ENCODE assay signal across 9 cellular contexts in genomic region chr1:241499910-241500309, GRCh38. TPM values are rescaled to one million over a fixed set of nuclear protein-coding genes. Genes with fewer than 3 reads are reported as not detected.
DNase-seq lines count a peak whose midpoint lies in the region; FAIRE-seq and TF ChIP-seq lines count a peak whose summit lies in the region.
"Had no signal": no experiment of that assay in that cellular context is flagged by ENCODE, and none has a peak within 500 bp of the region (broad histone marks: within the 10 kb centered on the region; RNA-seq: fewer than 3 reads in every experiment).

No MANE protein-coding gene starts in this region.

- dilution Hi-C loops in endothelial cell of umbilical vein (cut with MboI; ENCODE audit: extremely low pct_ligation_motif_present, low sequenced_read_pairs), result no loop called here

- TF ChIP-seq POLR2A in endothelial cell of umbilical vein (IDR thresholded peaks at IDR 0.05; ENCODE audit: low read depth, low read length) (no peak), H54 (IDR thresholded peaks at IDR 0.05; ENCODE audit: low read depth, low read length) (no peak), Peyer's patch (IDR thresholded peaks at IDR 0.05) (no peak)

- H3K9me1 ChIP-seq in endothelial cell of umbilical vein (replicated peaks; ENCODE audit: control insufficient read depth, extremely low read depth, insufficient read depth, low read length), result no peaks in the 10 kb centered on the region

- no peaks in the 10 kb centered on the region for H4K20me1 ChIP-seq in endothelial cell of umbilical vein (replicated peaks; ENCODE audit: control insufficient read depth, extremely low read depth, insufficient read depth, low read length)

- FAIRE-seq in endothelial cell of umbilical vein (lab: Jason Lieb, UNC) (peak; percentile 69), H54 (lab: Jason Lieb, UNC) (no peak)

- CTCF ChIA-PET in endothelial cell of umbilical vein (lab: Charles Lee), result interaction anchor here (0.8 to 1.4 kb wide), 4 partner anchors 8 to 768 kb away, joined by 3 to 15 read pairs (median 4); no protein-coding TSS in a partner anchor

- DNase-seq in SIG-M5 treated with dmso at 0.1 percent for 504 hours (lab: John Stamatoyannopoulos, UW; ENCODE audit: unreplicated experiment), result peak; percentile 24
- DNase-seq in SIG-M5 (lab: John Stamatoyannopoulos, UW), result no peak
- DNase-seq in NCI-H748 treated with DMSO at 0.1 percent for 48 hours (lab: John Stamatoyannopoulos, UW), result peak; percentile 6
- peak; percentile 59 for DNase-seq in endothelial cell of umbilical vein (ENCODE audit: low read depth, low spot score)
- DNase-seq in superior temporal gyrus (ENCODE audit: extremely low spot score), result peak; percentile 74
- DNase-seq in H54 (ENCODE audit: insufficient read length, low spot score), result no peak
- DNase-seq in activated CD8-positive, alpha-beta memory T cell treated with anti-CD3 and anti-CD28 coated beads for 24 hours, result no peak
- DNase-seq in Peyer's patch, result no peak

- no peaks in the 10 kb centered on the region for H3K79me2 ChIP-seq in endothelial cell of umbilical vein (ENCODE audit: control insufficient read depth, insufficient read depth, low read length)

- H3K4me1 ChIP-seq in endothelial cell of umbilical vein (ENCODE audit: control insufficient read depth, extremely low read depth, insufficient read depth, low read length) (no peaks in the 10 kb centered on the region), Peyer's patch (no peaks in the 10 kb centered on the region)

- H3K4me3 ChIP-seq in endothelial cell of umbilical vein (replicated peaks in 1 of 3; ENCODE audit: insufficient read depth in 1 of 3, low read depth in 1 of 3, low read length in 3 of 3), result no peak overlapping the region
- H3K4me3 ChIP-seq in Peyer's patch, result no peak overlapping the region

- no peaks in the 10 kb centered on the region for H3K27me3 ChIP-seq in endothelial cell of umbilical vein (ENCODE audit: control insufficient read depth in 2 of 2, insufficient read depth in 2 of 2, low read length in 2 of 2)
- no peaks in the 10 kb centered on the region for H3K27me3 ChIP-seq in Peyer's patch

- TF ChIP-seq CTCF in endothelial cell of umbilical vein (IDR thresholded peaks at IDR 0.05; ENCODE audit: extremely low read depth in 1 of 2, insufficient read depth in 1 of 2, low read depth in 1 of 2, low read length in 2 of 2) (peak; percentile 24 to 42), Peyer's patch (IDR thresholded peaks at IDR 0.05) (peak in 3 of 6 experiments; percentile 30 to 50 (median 39))

- no peak overlapping the region for H2AFZ ChIP-seq in endothelial cell of umbilical vein (ENCODE audit: low read depth, low read length)

- H3K9ac ChIP-seq in endothelial cell of umbilical vein (replicated peaks; ENCODE audit: extremely low read depth, insufficient read depth, low read length), result no peak overlapping the region

- no peak overlapping the region for H3K4me2 ChIP-seq in endothelial cell of umbilical vein (ENCODE audit: insufficient read depth, low read length)

- no TSS peak for BruUV-seq in endothelial cell of umbilical vein (replicated peaks; lab: Mats Ljungman, UMichigan)

- intact Hi-C loops in endothelial cell of umbilical vein (cut with micrococcal nuclease), result loop anchor here (1.0 to 5.0 kb wide), 4 partner anchors 533 to 768 kb away; no protein-coding TSS in a partner anchor

- peaks cover 11 to 18% of the 10 kb centered on the region in 2 experiments for H3K36me3 ChIP-seq in endothelial cell of umbilical vein (ENCODE audit: control insufficient read depth in 2 of 2, extremely low read depth in 1 of 2, insufficient read depth in 2 of 2, low read length in 2 of 2)
- H3K36me3 ChIP-seq in Peyer's patch, result peaks cover 0 to 91% (median 0%) of the 10 kb centered on the region in 3 donors

- H3K27ac ChIP-seq in endothelial cell of umbilical vein (ENCODE audit: insufficient read depth, low read depth, low read length), result no peak overlapping the region
- no peak overlapping the region for H3K27ac ChIP-seq in Peyer's patch

- no peaks in the 10 kb centered on the region for H3K9me3 ChIP-seq in endothelial cell of umbilical vein (replicated peaks; ENCODE audit: control insufficient read depth, insufficient read depth, low read length)
- no peaks in the 10 kb centered on the region for H3K9me3 ChIP-seq in Peyer's patch

- POLR2A ChIA-PET in endothelial cell of umbilical vein (lab: Charles Lee), result no interaction called here

TF ChIP-seq in endothelial cell of umbilical vein, 7 proteins besides CTCF, POLR2A, EP300 and RAD21:
- TF ChIP-seq JUN (IDR thresholded peaks at IDR 0.05; ENCODE audit: borderline replicate concordance, insufficient read depth, insufficient read length, low read depth) (no peak), FOS (IDR thresholded peaks at IDR 0.05; ENCODE audit: borderline replicate concordance, insufficient read depth, low read length) (no peak), EZH2 (IDR thresholded peaks at IDR 0.05; ENCODE audit: borderline replicate concordance, low read depth, low read length, severe bottlenecking) (no peak), MAX (IDR thresholded peaks at IDR 0.05; ENCODE audit: insufficient read depth, insufficient read length) (no peak), POLR2AphosphoS5 (IDR thresholded peaks at IDR 0.05; ENCODE audit: insufficient read depth, low read depth, low read length) (no peak), GATA2 (IDR thresholded peaks at IDR 0.05; ENCODE audit: insufficient read depth, insufficient read length, low read depth, low read length) (no peak), MYC (IDR thresholded peaks at IDR 0.05; ENCODE audit: low read depth, low read length) (no peak)

RNA-seq across cellular contexts. Expression of gene FH, which starts 19.6 kb away (rescaled TPM):
- 96.6 and 105 TPM in 2 replicates for total RNA-seq in endothelial cell of umbilical vein
- polyA plus RNA-seq in endothelial cell of umbilical vein, result 33.0 and 41.9 TPM in 2 replicates
- polyA plus RNA-seq in endothelial cell of umbilical vein (2011; cell fraction: cytosol; rRNA removed), result 55.3 and 56.5 TPM in 2 replicates
- 45.9 and 75.9 TPM in 2 replicates for polyA plus RNA-seq in endothelial cell of umbilical vein (2011; cell fraction: nucleus; rRNA removed)
- polyA plus RNA-seq in endothelial cell of umbilical vein (2012), result 82.2 and 112 TPM in 2 replicates
- polyA minus RNA-seq in endothelial cell of umbilical vein, result 50.4 and 56.0 TPM in 2 replicates
- 100 TPM for polyA minus RNA-seq in endothelial cell of umbilical vein (2011; cell fraction: cytosol; rRNA and poly(A)+ RNA removed)
- 23.2 and 28.1 TPM in 2 replicates for polyA minus RNA-seq in endothelial cell of umbilical vein (2011; cell fraction: nucleus; rRNA and poly(A)+ RNA removed)
- 10 to 100 TPM; 29.7 to 91.3 (median 56.1) TPM for total RNA-seq in Peyer's patch

RNA-seq across cellular contexts. Expression of gene KMO, which starts 32.3 kb away (rescaled TPM):
- total RNA-seq in endothelial cell of umbilical vein, result not detected in 2 replicates
- not detected in 2 replicates for polyA plus RNA-seq in endothelial cell of umbilical vein
- polyA plus RNA-seq in endothelial cell of umbilical vein (2011; cell fraction: cytosol; rRNA removed), result not detected in 2 replicates
- not detected in 2 replicates for polyA plus RNA-seq in endothelial cell of umbilical vein (2011; cell fraction: nucleus; rRNA removed)
- not detected in 2 replicates for polyA plus RNA-seq in endothelial cell of umbilical vein (2012)
- polyA minus RNA-seq in endothelial cell of umbilical vein, result not detected in 2 replicates
- polyA minus RNA-seq in endothelial cell of umbilical vein (2011; cell fraction: cytosol; rRNA and poly(A)+ RNA removed), result not detected
- polyA minus RNA-seq in endothelial cell of umbilical vein (2011; cell fraction: nucleus; rRNA and poly(A)+ RNA removed), result not detected in 2 replicates
- 10 to 100 TPM in 1 of 4 donors, under 1 TPM in 2, not detected in 1; 0.13 to 32.2 (median 0.70) TPM for total RNA-seq in Peyer's patch
- total RNA-seq: WTC11 had no signal

Comparison
In these comparisons a context has a peak if more than half of its experiments do, and no peak if none do; other contexts are left out.
1. DNase-seq: peak in SIG-M5 treated with dmso at 0.1 percent for 504 hours (single experiment), NCI-H748 treated with DMSO at 0.1 percent for 48 hours (single experiment), endothelial cell of umbilical vein (single experiment) and superior temporal gyrus (single experiment); none in SIG-M5 (single experiment), H54 (single experiment), activated CD8-positive, alpha-beta memory T cell treated with anti-CD3 and anti-CD28 coated beads for 24 hours (single experiment) and Peyer's patch (0 of 3).